ENCODE assay signal across 1 cellular context in the genomic region with DNA sequence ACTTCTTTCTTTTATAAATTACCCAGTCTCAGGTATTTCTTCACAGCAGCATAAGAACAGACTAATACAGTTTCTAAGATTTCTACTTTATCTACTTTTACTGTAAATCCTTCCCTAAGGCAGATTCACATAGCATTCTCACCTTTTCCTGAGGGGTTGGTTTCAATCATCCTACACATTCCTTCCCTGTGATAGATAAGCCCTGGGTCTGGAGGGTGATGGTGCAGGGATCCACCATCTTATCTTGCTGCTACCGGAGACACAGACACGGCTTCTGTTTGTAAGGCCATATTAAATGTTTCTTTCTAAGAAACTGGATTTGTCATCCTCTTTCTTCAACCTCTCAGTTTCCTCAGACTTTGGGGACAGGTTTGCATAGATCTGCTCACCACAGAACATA.
TF ChIP-seq lines count a peak whose summit lies in the region.

No MANE protein-coding gene starts in this region.

TF ChIP-seq in WTC11, 78 proteins besides CTCF, POLR2A, EP300 and RAD21 (continued from another document):
- TF ChIP-seq, protein P1, sequence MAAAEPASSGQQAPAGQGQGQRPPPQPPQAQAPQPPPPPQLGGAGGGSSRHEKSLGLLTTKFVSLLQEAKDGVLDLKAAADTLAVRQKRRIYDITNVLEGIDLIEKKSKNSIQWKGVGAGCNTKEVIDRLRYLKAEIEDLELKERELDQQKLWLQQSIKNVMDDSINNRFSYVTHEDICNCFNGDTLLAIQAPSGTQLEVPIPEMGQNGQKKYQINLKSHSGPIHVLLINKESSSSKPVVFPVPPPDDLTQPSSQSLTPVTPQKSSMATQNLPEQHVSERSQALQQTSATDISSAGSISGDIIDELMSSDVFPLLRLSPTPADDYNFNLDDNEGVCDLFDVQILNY (CRISPR knock-in tag; IDR thresholded peaks at IDR 0.05): no peak
- no peak for TF ChIP-seq MXD4 (CRISPR knock-in tag; IDR thresholded peaks at IDR 0.05; ENCODE audit: borderline replicate concordance)
- TF ChIP-seq RORB (CRISPR knock-in tag; IDR thresholded peaks at IDR 0.05): no peak
- no peak for TF ChIP-seq NFE2L1 (CRISPR knock-in tag; IDR thresholded peaks at IDR 0.05)
- TF ChIP-seq, protein P2, sequence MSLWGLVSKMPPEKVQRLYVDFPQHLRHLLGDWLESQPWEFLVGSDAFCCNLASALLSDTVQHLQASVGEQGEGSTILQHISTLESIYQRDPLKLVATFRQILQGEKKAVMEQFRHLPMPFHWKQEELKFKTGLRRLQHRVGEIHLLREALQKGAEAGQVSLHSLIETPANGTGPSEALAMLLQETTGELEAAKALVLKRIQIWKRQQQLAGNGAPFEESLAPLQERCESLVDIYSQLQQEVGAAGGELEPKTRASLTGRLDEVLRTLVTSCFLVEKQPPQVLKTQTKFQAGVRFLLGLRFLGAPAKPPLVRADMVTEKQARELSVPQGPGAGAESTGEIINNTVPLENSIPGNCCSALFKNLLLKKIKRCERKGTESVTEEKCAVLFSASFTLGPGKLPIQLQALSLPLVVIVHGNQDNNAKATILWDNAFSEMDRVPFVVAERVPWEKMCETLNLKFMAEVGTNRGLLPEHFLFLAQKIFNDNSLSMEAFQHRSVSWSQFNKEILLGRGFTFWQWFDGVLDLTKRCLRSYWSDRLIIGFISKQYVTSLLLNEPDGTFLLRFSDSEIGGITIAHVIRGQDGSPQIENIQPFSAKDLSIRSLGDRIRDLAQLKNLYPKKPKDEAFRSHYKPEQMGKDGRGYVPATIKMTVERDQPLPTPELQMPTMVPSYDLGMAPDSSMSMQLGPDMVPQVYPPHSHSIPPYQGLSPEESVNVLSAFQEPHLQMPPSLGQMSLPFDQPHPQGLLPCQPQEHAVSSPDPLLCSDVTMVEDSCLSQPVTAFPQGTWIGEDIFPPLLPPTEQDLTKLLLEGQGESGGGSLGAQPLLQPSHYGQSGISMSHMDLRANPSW (CRISPR knock-in tag; conservative IDR thresholded peaks at IDR 0.05; ENCODE audit: low read depth): no peak
- no peak for TF ChIP-seq EMX1 (CRISPR knock-in tag; IDR thresholded peaks at IDR 0.05)
- TF ChIP-seq FOXJ3 (CRISPR knock-in tag; IDR thresholded peaks at IDR 0.05; ENCODE audit: borderline replicate concordance): no peak
